In genomic region chr6:2222275-2222842, GRCh38 we compare ENCODE assay signal across 8 cellular contexts. TPM values are rescaled to one million over a fixed set of nuclear protein-coding genes. Genes with fewer than 3 reads are reported as not detected.
A peak's percentile ranks its signal among the peaks of the same experiment; 100 is the strongest.
DNase-seq lines count a peak whose midpoint lies in the region; ATAC-seq and TF ChIP-seq lines count a peak whose summit lies in the region.

No MANE protein-coding gene starts in this region.

- H3K27me3 Mint-ChIP-seq in CD4-positive, CD25-positive, alpha-beta regulatory T cell, result no peaks in the 10 kb centered on the region

- peak overlapping the region; percentile 27 to 94 (median 83) for H3K27ac Mint-ChIP-seq in CD4-positive, CD25-positive, alpha-beta regulatory T cell

- H3K4me3 ChIP-seq in CD4-positive, CD25-positive, alpha-beta regulatory T cell (ENCODE audit: low read depth, low read length), result peak overlapping the region; percentile 99
- H3K4me3 ChIP-seq in adipocyte (ENCODE audit: low read length), result peak overlapping the region; percentile 79
- H3K4me3 ChIP-seq in mucosa of descending colon, result peak overlapping the region; percentile 9
- H3K4me3 ChIP-seq in WERI-Rb-1 (ENCODE audit: low read depth, low read length), result no peak overlapping the region

- H3K36me3 ChIP-seq in CD4-positive, CD25-positive, alpha-beta regulatory T cell (ENCODE audit: control insufficient read depth, insufficient read depth, low read length), result no peaks in the 10 kb centered on the region
- H3K36me3 ChIP-seq in adipocyte (ENCODE audit: control insufficient read depth, insufficient read depth, low read length, severe bottlenecking) (no peaks in the 10 kb centered on the region), mucosa of descending colon (ENCODE audit: low read depth) (no peaks in the 10 kb centered on the region), WERI-Rb-1 (no peaks in the 10 kb centered on the region)

- TF ChIP-seq CTCF in mucosa of descending colon (IDR thresholded peaks at IDR 0.05) (no peak), GM20000 (IDR thresholded peaks at IDR 0.05; ENCODE audit: extremely low read depth, missing control alignments) (no peak), WERI-Rb-1 (IDR thresholded peaks at IDR 0.05; ENCODE audit: low read depth, low read length) (no peak)

- intact Hi-C loops in mucosa of descending colon (cut with DNase I, micrococcal nuclease), result no loop called here

- peak overlapping the region; percentile 27 for H3K27ac ChIP-seq in CD4-positive, CD25-positive, alpha-beta regulatory T cell (ENCODE audit: insufficient read depth, low read length, poor library complexity, severe bottlenecking)
- H3K27ac ChIP-seq in WERI-Rb-1, result no peak overlapping the region

- no peaks in the 10 kb centered on the region for H3K27me3 ChIP-seq in CD4-positive, CD25-positive, alpha-beta regulatory T cell (ENCODE audit: control insufficient read depth, insufficient read depth, low read length)
- H3K27me3 ChIP-seq in adipocyte (replicated peaks; ENCODE audit: control insufficient read depth, insufficient read depth, low read length), result no peaks in the 10 kb centered on the region
- no peaks in the 10 kb centered on the region for H3K27me3 ChIP-seq in WERI-Rb-1 (ENCODE audit: insufficient read depth, low read depth, severe bottlenecking)

- peaks cover 19 to 34% (median 23%) of the 10 kb centered on the region in 4 donors for H3K4me1 Mint-ChIP-seq in CD4-positive, CD25-positive, alpha-beta regulatory T cell

- H3K9me3 Mint-ChIP-seq in CD4-positive, CD25-positive, alpha-beta regulatory T cell, result no peaks in the 10 kb centered on the region

- peak overlapping the region; percentile 61 for H3K9ac ChIP-seq in adipocyte (ENCODE audit: low read length)

- DNase-seq in CD4-positive, CD25-positive, alpha-beta regulatory T cell, result no peak
- DNase-seq in adipocyte (ENCODE audit: low read depth), result no peak
- DNase-seq in mucosa of descending colon, result no peak
- DNase-seq in GM20000 (ENCODE audit: low spot score), result no peak
- DNase-seq in WERI-Rb-1, result no peak

- H3K4me3 Mint-ChIP-seq in CD4-positive, CD25-positive, alpha-beta regulatory T cell, result peak overlapping the region; percentile 71 to 95 (median 86)

- no peak for ATAC-seq in CD4-positive, CD25-positive, alpha-beta regulatory T cell (ENCODE audit: low read depth in 2 of 2)
- ATAC-seq in HG03135 (IDR thresholded peaks at IDR 0.05; ENCODE audit: unreplicated experiment) (peak; percentile 12), mucosa of descending colon (peak; percentile 6), HG03378 (IDR thresholded peaks at IDR 0.05; ENCODE audit: unreplicated experiment) (no peak), GM21529 (IDR thresholded peaks at IDR 0.05; ENCODE audit: unreplicated experiment) (no peak)

- no peaks in the 10 kb centered on the region for H3K36me3 Mint-ChIP-seq in CD4-positive, CD25-positive, alpha-beta regulatory T cell

- peaks cover 6% of the 10 kb centered on the region for H3K4me1 ChIP-seq in CD4-positive, CD25-positive, alpha-beta regulatory T cell (ENCODE audit: control insufficient read depth, insufficient read depth, low read length, poor library complexity, severe bottlenecking)
- H3K4me1 ChIP-seq in adipocyte (ENCODE audit: control insufficient read depth, insufficient read depth, low read length), result peaks cover 7% of the 10 kb centered on the region
- peaks cover 18% of the 10 kb centered on the region for H3K4me1 ChIP-seq in mucosa of descending colon (ENCODE audit: low read depth)

- H3K9me3 ChIP-seq in CD4-positive, CD25-positive, alpha-beta regulatory T cell (ENCODE audit: control insufficient read depth in 2 of 2, low read length in 2 of 2), result no peaks in the 10 kb centered on the region
- H3K9me3 ChIP-seq in adipocyte (ENCODE audit: control insufficient read depth, low read length) (no peaks in the 10 kb centered on the region), mucosa of descending colon (no peaks in the 10 kb centered on the region), WERI-Rb-1 (ENCODE audit: severe bottlenecking) (no peaks in the 10 kb centered on the region)

RNA-seq across cellular contexts. Expression of gene GMDS, which starts 23.0 kb away (rescaled TPM):
- total RNA-seq in CD4-positive, CD25-positive, alpha-beta regulatory T cell, result 19.8 TPM
- 10 to 100 TPM; 17.5 to 23.9 (median 20.3) TPM for polyA plus RNA-seq in CD4-positive, CD25-positive, alpha-beta regulatory T cell
- 100 to 1,000 TPM in 2 of 3 donors, 10 to 100 TPM in 1; 68.0 to 228 (median 135) TPM for total RNA-seq in mucosa of descending colon

Comparison
In these comparisons a context has a peak if more than half of its experiments do, and no peak if none do; other contexts are left out.
1. ATAC-seq: peak in HG03135 (single experiment) and mucosa of descending colon (single experiment); none in CD4-positive, CD25-positive, alpha-beta regulatory T cell (0 of 2), HG03378 (single experiment) and GM21529 (single experiment).